13 cellular contexts compared by ENCODE assay signal in the genomic region with DNA sequence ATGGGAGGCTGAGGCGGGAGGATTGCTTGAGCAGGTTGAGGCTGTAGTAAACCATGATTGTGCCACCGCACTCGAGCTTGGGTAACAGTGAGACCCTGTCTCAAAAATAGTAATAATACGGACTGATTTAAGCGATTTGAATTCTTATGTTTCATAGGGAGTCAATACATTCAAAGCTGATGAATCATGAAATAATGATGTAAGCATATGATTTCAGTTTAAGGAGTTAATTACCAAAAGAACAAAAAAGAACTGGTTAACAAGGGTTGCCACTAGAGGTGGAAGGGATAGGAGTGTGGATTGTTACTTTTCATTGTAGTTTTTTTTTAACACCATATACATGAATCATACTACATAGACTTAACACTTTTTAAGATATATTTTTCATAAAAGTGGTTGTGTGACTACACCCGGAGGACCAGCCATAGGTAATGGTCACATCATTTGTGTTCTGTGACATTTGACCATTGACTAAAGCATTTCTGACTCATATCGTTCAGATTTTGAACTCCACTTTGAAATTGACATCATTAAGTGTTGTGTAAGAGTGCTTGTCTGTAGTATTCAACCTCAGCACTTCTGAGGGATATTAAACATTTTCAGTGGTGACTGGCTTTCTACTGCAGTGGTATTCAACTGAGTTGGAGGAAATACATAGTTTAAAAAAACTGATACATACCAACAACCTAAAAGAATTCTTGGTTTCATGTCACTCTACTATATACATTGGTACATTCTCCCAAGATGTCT. TPM values are rescaled to one million over a fixed set of nuclear protein-coding genes. Genes with fewer than 3 reads are reported as not detected.
DNase-seq lines count a peak whose midpoint lies in the region; ATAC-seq and TF ChIP-seq lines count a peak whose summit lies in the region.
"Had no signal": no experiment of that assay in that cellular context is flagged by ENCODE, and none has a peak within 500 bp of the region (broad histone marks: within the 10 kb centered on the region; RNA-seq: fewer than 3 reads in every experiment).

No MANE protein-coding gene starts in this region.

- H3K27me3 Mint-ChIP-seq in activated CD4-positive, alpha-beta memory T cell treated with anti-CD3 and anti-CD28 coated beads, Interleukin-2, amount 10 ng/mL, durations not matched to agents 7 days and 5 days = no peaks in the 10 kb centered on the region
- H3K27me3 Mint-ChIP-seq: activated CD4-positive, alpha-beta memory T cell treated with anti-CD3 and anti-CD28 coated beads for 36 hours had no signal

- no peak for ATAC-seq in GM18511 (IDR thresholded peaks at IDR 0.05; ENCODE audit: unreplicated experiment)

- no peaks in the 10 kb centered on the region for H3K27me3 ChIP-seq in osteoblast (ENCODE audit: insufficient read depth, low read length)
- H3K27me3 ChIP-seq: testis had no signal

- peaks cover 22% of the 10 kb centered on the region for H3K4me1 ChIP-seq in osteoblast (ENCODE audit: insufficient read depth, low read length)
- H3K4me1 ChIP-seq: testis had no signal

- CTCF ChIA-PET in activated CD4-positive, alpha-beta memory T cell treated with anti-CD3 and anti-CD28 coated beads, Interleukin-2, amount 10 ng/mL, durations not matched to agents 7 days and 5 days (lab: Charles Lee) = no interaction called here

- H2AFZ ChIP-seq in osteoblast (ENCODE audit: low read length) = no peak overlapping the region

- H3K36me3 ChIP-seq in osteoblast (ENCODE audit: insufficient read depth, low read length) = no peaks in the 10 kb centered on the region

- H3K79me2 ChIP-seq in osteoblast (ENCODE audit: insufficient read depth, low read length) = peaks cover 1% of the 10 kb centered on the region

- H3K36me3 Mint-ChIP-seq in activated CD4-positive, alpha-beta memory T cell treated with anti-CD3 and anti-CD28 coated beads, Interleukin-2, amount 10 ng/mL, durations not matched to agents 7 days and 5 days (ENCODE audit: low read depth) = peaks cover 29% of the 10 kb centered on the region

- DNase-seq in ELR (ENCODE audit: low read depth) = peak; percentile 82
- DNase-seq in RKO (ENCODE audit: low spot score) = peak; percentile 63
- peak; percentile 46 for DNase-seq in fibroblast of gingiva (ENCODE audit: low read depth)
- peak; percentile 87 for DNase-seq in osteoblast (ENCODE audit: insufficient read length, low spot score, missing footprints)
- DNase-seq in occipital lobe (lab: John Stamatoyannopoulos, UW) = no peak
- DNase-seq in NCI-H82 (lab: John Stamatoyannopoulos, UW) = no peak
- no peak for DNase-seq in activated CD4-positive, alpha-beta memory T cell treated with anti-CD3 and anti-CD28 coated beads, Interleukin-2, amount 10 ng/mL, durations not matched to agents 7 days and 5 days
- DNase-seq: activated CD4-positive, alpha-beta memory T cell treated with anti-CD3 and anti-CD28 coated beads for 36 hours; DND-41; islet precursor cell; testis had no signal

- peaks cover 5% of the 10 kb centered on the region for H4K20me1 ChIP-seq in osteoblast (ENCODE audit: insufficient read depth, low read length)

- H3K4me1 Mint-ChIP-seq in activated CD4-positive, alpha-beta memory T cell treated with anti-CD3 and anti-CD28 coated beads, Interleukin-2, amount 10 ng/mL, durations not matched to agents 7 days and 5 days = peaks cover under 1% of the 10 kb centered on the region

- POLR2A ChIA-PET in activated CD4-positive, alpha-beta memory T cell treated with anti-CD3 and anti-CD28 coated beads, Interleukin-2, amount 10 ng/mL, durations not matched to agents 7 days and 5 days (lab: Charles Lee) = no interaction called here

- H3K4me3 Mint-ChIP-seq in activated CD4-positive, alpha-beta memory T cell treated with anti-CD3 and anti-CD28 coated beads, Interleukin-2, amount 10 ng/mL, durations not matched to agents 7 days and 5 days = no peak overlapping the region
- H3K4me3 Mint-ChIP-seq: activated CD4-positive, alpha-beta memory T cell treated with anti-CD3 and anti-CD28 coated beads for 36 hours had no signal

- no peak for TF ChIP-seq CTCF in osteoblast (IDR thresholded peaks at IDR 0.05; ENCODE audit: extremely low read depth, low read depth, low read length)

- peak overlapping the region; percentile 73 for H3K27ac ChIP-seq in osteoblast (ENCODE audit: low read depth, low read length)
- H3K27ac ChIP-seq: C4-2B, testis had no signal

- H3K4me3 ChIP-seq in osteoblast (ENCODE audit: insufficient read depth, low read length) = no peak overlapping the region
- H3K4me3 ChIP-seq: testis had no signal

- H3K9me3 ChIP-seq in osteoblast (ENCODE audit: low read depth, low read length) = no peaks in the 10 kb centered on the region
- H3K9me3 ChIP-seq: testis had no signal

- H3K4me2 ChIP-seq in osteoblast (ENCODE audit: insufficient read depth, low read length) = peak overlapping the region; percentile 34

- no peaks in the 10 kb centered on the region for H3K9me3 Mint-ChIP-seq in activated CD4-positive, alpha-beta memory T cell treated with anti-CD3 and anti-CD28 coated beads, Interleukin-2, amount 10 ng/mL, durations not matched to agents 7 days and 5 days
- H3K9me3 Mint-ChIP-seq: activated CD4-positive, alpha-beta memory T cell treated with anti-CD3 and anti-CD28 coated beads for 36 hours had no signal

- H3K27ac Mint-ChIP-seq in activated CD4-positive, alpha-beta memory T cell treated with anti-CD3 and anti-CD28 coated beads, Interleukin-2, amount 10 ng/mL, durations not matched to agents 7 days and 5 days = no peak overlapping the region
- H3K27ac Mint-ChIP-seq: activated CD4-positive, alpha-beta memory T cell treated with anti-CD3 and anti-CD28 coated beads for 36 hours had no signal

RNA-seq across cellular contexts. Expression of gene TRMT10B, which starts 7.0 kb away (rescaled TPM):
- 2.9 and 3.3 TPM in 2 replicates for total RNA-seq in osteoblast
- 4.8 TPM for total RNA-seq in occipital lobe
- 10 to 100 TPM; 11.8 to 14.2 TPM for total RNA-seq in activated CD4-positive, alpha-beta memory T cell treated with anti-CD3 and anti-CD28 coated beads, Interleukin-2, amount 10 ng/mL, durations not matched to agents 7 days and 5 days

RNA-seq across cellular contexts. Expression of gene EXOSC3, which starts 24.3 kb away (rescaled TPM):
- total RNA-seq in osteoblast (24.6 and 39.8 TPM in 2 replicates), occipital lobe (74.9 TPM)
- 10 to 100 TPM; 66.6 to 69.6 TPM for total RNA-seq in activated CD4-positive, alpha-beta memory T cell treated with anti-CD3 and anti-CD28 coated beads, Interleukin-2, amount 10 ng/mL, durations not matched to agents 7 days and 5 days

RNA-seq across cellular contexts. Expression of gene DCAF10, which starts 40.0 kb away (rescaled TPM):
- 28.6 and 30.4 TPM in 2 replicates for total RNA-seq in osteoblast
- total RNA-seq in occipital lobe = 27.6 TPM
- 10 to 100 TPM; 18.7 to 20.7 TPM for total RNA-seq in activated CD4-positive, alpha-beta memory T cell treated with anti-CD3 and anti-CD28 coated beads, Interleukin-2, amount 10 ng/mL, durations not matched to agents 7 days and 5 days

Comparison
In these comparisons a context has a peak if more than half of its experiments do, and no peak if none do; other contexts are left out.
1. DNase-seq: peak in ELR (single experiment), RKO (single experiment), fibroblast of gingiva (single experiment) and osteoblast (single experiment); none in occipital lobe (single experiment), NCI-H82 (single experiment) and activated CD4-positive, alpha-beta memory T cell treated with anti-CD3 and anti-CD28 coated beads, Interleukin-2, amount 10 ng/mL, durations not matched to agents 7 days and 5 days (single experiment).